31 cellular contexts compared by ENCODE assay signal in genomic region chr2:168253379-168253778, GRCh38.
"Had no signal": no experiment of that assay in that cellular context is flagged by ENCODE, and none has a peak within 500 bp of the region (broad histone marks: within the 10 kb centered on the region; RNA-seq: fewer than 3 reads in every experiment).

No MANE protein-coding gene starts in this region.

- H3K27me3 ChIP-seq: ascending aorta, cardiac muscle cell, Peyer's patch, SJSA1 had no signal

- H3K4me3 Mint-ChIP-seq: activated CD4-positive, alpha-beta memory T cell treated with anti-CD3 and anti-CD28 coated beads, Interleukin-2, amount 10 ng/mL, durations not matched to agents 7 days and 5 days; activated CD4-positive, alpha-beta T cell treated with anti-CD3 and anti-CD28 coated beads for 36 hours; activated naive CD4-positive, alpha-beta T cell treated with anti-CD3 and anti-CD28 coated beads, Interleukin-2, amount 50 U/mL, for 24 hours; activated naive CD8-positive, alpha-beta T cell treated with anti-CD3 and anti-CD28 coated beads, Interleukin-2, amount 10 ng/mL, durations not matched to agents 7 days and 5 days; T-helper 1 cell treated with Interleukin-12 subunit alpha and Interleukin-12 subunit beta and Interleukin-4 antibody, amounts not matched to agents 30 μg/mL and 1 μg/mL, for 36 hours; T-helper 2 cell treated with Interferon-gamma antibody and Interleukin-4, amounts not matched to agents 5 μg/mL and 100 μg/mL, for 36 hours; WTC11 had no signal

- H3K9ac ChIP-seq: SK-N-SH had no signal

- H3K9me3 Mint-ChIP-seq: activated CD4-positive, alpha-beta memory T cell treated with anti-CD3 and anti-CD28 coated beads, Interleukin-2, amount 10 ng/mL, durations not matched to agents 7 days and 5 days; activated naive CD4-positive, alpha-beta T cell treated with anti-CD3 and anti-CD28 coated beads, Interleukin-2, amount 50 U/mL, for 24 hours had no signal

- H3K4me2 ChIP-seq: SK-N-SH had no signal

- H3K4me1 ChIP-seq: ascending aorta had no signal

- H3K27me3 Mint-ChIP-seq: activated CD4-positive, alpha-beta memory T cell treated with anti-CD3 and anti-CD28 coated beads, Interleukin-2, amount 10 ng/mL, durations not matched to agents 7 days and 5 days; activated CD4-positive, alpha-beta T cell treated with anti-CD3 and anti-CD28 coated beads for 36 hours; activated naive CD4-positive, alpha-beta T cell treated with anti-CD3 and anti-CD28 coated beads, Interleukin-2, amount 50 U/mL, for 24 hours had no signal

- DNase-seq: activated CD4-positive, alpha-beta memory T cell treated with anti-CD3 and anti-CD28 coated beads, Interleukin-2, amount 10 ng/mL, durations not matched to agents 7 days and 5 days; activated CD4-positive, alpha-beta T cell treated with anti-CD3 and anti-CD28 coated beads for 36 hours; activated gamma-delta T cell; activated naive CD4-positive, alpha-beta T cell treated with Interleukin-2 at 50 U/mL for 16 hours; activated naive CD8-positive, alpha-beta T cell treated with anti-CD3 and anti-CD28 coated beads, Interleukin-2, amount 10 ng/mL, durations not matched to agents 7 days and 5 days; activated T-cell treated with anti-CD3 and anti-CD28 coated beads, Interleukin-2, amount 50 U/mL, for 1 hour; amygdala; KBM-7; MM.1S; NCI-H1048; NCI-H1105 treated with DMSO at 0.1 percent for 48 hours; NCI-H1436; NCI-H1694; NCI-H2029; NCI-H345; NCI-H524 treated with DMSO at 0.1 percent for 48 hours; NK-92 treated with Interleukin-12 subunit alpha and Interleukin-12 subunit beta, amount 100 ng/mL, for 24 hours; PC-3; Peyer's patch; RPMI8226; SHP77 treated with DMSO at 0.1 percent for 48 hours; SK-N-SH had no signal

- H3K4me1 Mint-ChIP-seq: activated CD4-positive, alpha-beta T cell treated with anti-CD3 and anti-CD28 coated beads for 36 hours had no signal

- H3K9me3 ChIP-seq: ascending aorta, Peyer's patch, SJSA1, SK-N-SH had no signal

- H3K27ac Mint-ChIP-seq: activated CD4-positive, alpha-beta memory T cell treated with anti-CD3 and anti-CD28 coated beads, Interleukin-2, amount 10 ng/mL, durations not matched to agents 7 days and 5 days; activated CD4-positive, alpha-beta T cell treated with anti-CD3 and anti-CD28 coated beads for 36 hours; activated naive CD4-positive, alpha-beta T cell treated with anti-CD3 and anti-CD28 coated beads, Interleukin-2, amount 50 U/mL, for 24 hours; activated naive CD8-positive, alpha-beta T cell treated with anti-CD3 and anti-CD28 coated beads, Interleukin-2, amount 10 ng/mL, durations not matched to agents 7 days and 5 days; activated T-helper 2 cell treated with anti-CD3 and anti-CD28 coated beads, Interferon-gamma antibody, Interleukin-2, Interleukin-4, amounts not matched to agents 10 μg/mL and 5 μg/mL and 100 μg/mL, durations not matched to agents 14 hours and 24 hours and 36 hours; T-helper 1 cell treated with Interleukin-12 subunit alpha and Interleukin-12 subunit beta and Interleukin-4 antibody, amounts not matched to agents 30 μg/mL and 1 μg/mL, for 36 hours; T-helper 2 cell treated with Interferon-gamma antibody and Interleukin-4, amounts not matched to agents 5 μg/mL and 100 μg/mL, for 36 hours; WTC11 had no signal

- H3K36me3 Mint-ChIP-seq: activated naive CD4-positive, alpha-beta T cell treated with anti-CD3 and anti-CD28 coated beads, Interleukin-2, amount 50 U/mL, for 24 hours; activated naive CD8-positive, alpha-beta T cell treated with anti-CD3 and anti-CD28 coated beads, Interleukin-2, amount 10 ng/mL, durations not matched to agents 7 days and 5 days had no signal

- H3K4me3 ChIP-seq: ascending aorta, cardiac muscle cell, Peyer's patch, SJSA1 had no signal

- H3K36me3 ChIP-seq: ascending aorta, cardiac muscle cell, Peyer's patch, SJSA1 had no signal

- H3K27ac ChIP-seq: ascending aorta, cardiac muscle cell, Peyer's patch, SJSA1 had no signal

- ATAC-seq: activated CD4-positive, alpha-beta T cell treated with anti-CD3 and anti-CD28 coated beads for 36 hours; activated CD4-positive, CD25-positive, alpha-beta regulatory T cell treated with anti-CD3 and anti-CD28 coated beads, Interleukin-2, amount 50 U/mL, for 24 hours; PC-3; WTC11 had no signal
